In genomic region chrX:107684956-107685385, GRCh38 we compare ENCODE assay signal across 8 cellular contexts. TPM values are rescaled to one million over a fixed set of nuclear protein-coding genes. Genes with fewer than 3 reads are reported as not detected.
DNase-seq lines count a peak whose midpoint lies in the region; ATAC-seq and TF ChIP-seq lines count a peak whose summit lies in the region.

No MANE protein-coding gene starts in this region.

- H3K9me3 ChIP-seq in ascending aorta (no peaks in the 10 kb centered on the region), aorta (ENCODE audit: control insufficient read depth, low read length) (no peaks in the 10 kb centered on the region)

- DNase-seq in Daoy (ENCODE audit: low read depth) (peak; percentile 64), HT-29 (ENCODE audit: low spot score) (peak; percentile 59), ascending aorta (ENCODE audit: low spot score in 2 of 2) (peak; percentile 54 to 84), inferior parietal cortex (ENCODE audit: extremely low spot score) (peak; percentile 6), aorta (peak in 1 of 2 donors; percentile 80), RKO (ENCODE audit: low spot score) (no peak), NCI-H345 treated with DMSO at 0.1 percent for 48 hours (lab: John Stamatoyannopoulos, UW; ENCODE audit: unreplicated experiment) (no peak)

- H3K36me3 ChIP-seq in ascending aorta (no peaks in the 10 kb centered on the region), aorta (ENCODE audit: control insufficient read depth in 1 of 2, insufficient read depth in 2 of 2, low read length in 1 of 2) (no peaks in the 10 kb centered on the region)

- H3K4me1 ChIP-seq in ascending aorta: peaks cover 0 to 8% of the 10 kb centered on the region in 2 donors
- no peaks in the 10 kb centered on the region for H3K4me1 ChIP-seq in aorta (ENCODE audit: control insufficient read depth in 1 of 2, insufficient read depth in 2 of 2, low read length in 2 of 2)

- no peaks in the 10 kb centered on the region for H3K27me3 ChIP-seq in ascending aorta
- H3K27me3 ChIP-seq in aorta (ENCODE audit: control insufficient read depth in 1 of 2, insufficient read depth in 2 of 2, low read length in 1 of 2): no peaks in the 10 kb centered on the region

- 45 to 52% methylated on average over 5 of the region's 5 CpGs for WGBS in aorta, 2 donors

- intact Hi-C loops in ascending aorta (cut with DNase I): no loop called here
- intact Hi-C loops in aorta (cut with DNase I): no loop called here

- ATAC-seq in GM21526 (IDR thresholded peaks at IDR 0.05; ENCODE audit: low FRiP score, unreplicated experiment): peak; percentile 91
- peak; percentile 71 for ATAC-seq in aorta (ENCODE audit: low FRiP score)

- TF ChIP-seq CTCF in ascending aorta (IDR thresholded peaks at IDR 0.05): no peak

- no peak overlapping the region for H3K4me3 ChIP-seq in ascending aorta
- H3K4me3 ChIP-seq in aorta (ENCODE audit: low read length in 2 of 2): no peak overlapping the region

- H3K27ac ChIP-seq in ascending aorta (peak overlapping the region in 1 of 2 donors; percentile 17), aorta (ENCODE audit: low read depth in 1 of 2, low read length in 2 of 2) (peak overlapping the region in 1 of 2 donors; percentile 48)

RNA-seq across cellular contexts. Expression of gene PRPS1, which starts 56.7 kb away (rescaled TPM):
- total RNA-seq in Daoy (2014; rRNA removed; shearing (Covaris generic)): 79.3 and 83.1 TPM in 2 replicates
- total RNA-seq in HT-29 (2014; rRNA removed; shearing (Covaris generic)): 34.4 and 37.8 TPM in 2 replicates
- total RNA-seq in ascending aorta: 14.0 TPM
- 10 to 100 TPM; 23.8 to 29.2 TPM for total RNA-seq in aorta
- polyA plus RNA-seq in aorta: 10 to 100 TPM; 20.7 to 24.9 TPM

Comparison
In these comparisons a context has a peak if more than half of its experiments do, and no peak if none do; other contexts are left out.
1. DNase-seq: peak in Daoy (single experiment), HT-29 (single experiment), ascending aorta (2 of 2) and inferior parietal cortex (single experiment); none in RKO (single experiment) and NCI-H345 treated with DMSO at 0.1 percent for 48 hours (single experiment).